Comparison of ENCODE assay signal across 6 cellular contexts in the genomic region with DNA sequence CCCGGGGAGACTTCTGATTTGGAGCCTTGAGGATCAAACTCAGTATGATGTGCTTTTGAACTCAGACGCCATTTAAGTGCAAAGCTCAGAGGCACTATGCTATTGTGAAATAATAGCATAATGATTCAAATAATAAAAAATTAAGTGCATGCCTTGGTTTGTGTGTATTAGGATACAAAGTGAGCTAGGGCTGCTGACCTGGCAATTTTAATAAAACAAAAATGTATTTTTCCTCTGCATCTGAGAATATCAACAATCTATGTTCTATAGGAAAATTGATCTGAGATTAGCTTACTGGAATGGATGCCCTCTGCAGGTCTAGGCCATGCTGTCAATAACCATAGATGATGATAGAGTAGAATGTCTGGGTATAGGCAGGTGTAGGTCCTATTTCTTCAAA.
"Had no signal": no experiment of that assay in that cellular context is flagged by ENCODE, and none has a peak within 500 bp of the region (broad histone marks: within the 10 kb centered on the region; RNA-seq: fewer than 3 reads in every experiment).

No MANE protein-coding gene starts in this region.

- DNase-seq: KBM-7, KG1 had no signal

- H3K4me2 ChIP-seq: KMS-11 had no signal

- FAIRE-seq: HTR-8/SVneo, K562 had no signal

- ATAC-seq: K562 had no signal

- H3K4me3 ChIP-seq: K562 had no signal

- H3K9ac ChIP-seq: KMS-11 had no signal

- H3K27ac ChIP-seq: HL-60, KMS-11 had no signal
